ENCODE assay signal across 8 cellular contexts in the genomic region with DNA sequence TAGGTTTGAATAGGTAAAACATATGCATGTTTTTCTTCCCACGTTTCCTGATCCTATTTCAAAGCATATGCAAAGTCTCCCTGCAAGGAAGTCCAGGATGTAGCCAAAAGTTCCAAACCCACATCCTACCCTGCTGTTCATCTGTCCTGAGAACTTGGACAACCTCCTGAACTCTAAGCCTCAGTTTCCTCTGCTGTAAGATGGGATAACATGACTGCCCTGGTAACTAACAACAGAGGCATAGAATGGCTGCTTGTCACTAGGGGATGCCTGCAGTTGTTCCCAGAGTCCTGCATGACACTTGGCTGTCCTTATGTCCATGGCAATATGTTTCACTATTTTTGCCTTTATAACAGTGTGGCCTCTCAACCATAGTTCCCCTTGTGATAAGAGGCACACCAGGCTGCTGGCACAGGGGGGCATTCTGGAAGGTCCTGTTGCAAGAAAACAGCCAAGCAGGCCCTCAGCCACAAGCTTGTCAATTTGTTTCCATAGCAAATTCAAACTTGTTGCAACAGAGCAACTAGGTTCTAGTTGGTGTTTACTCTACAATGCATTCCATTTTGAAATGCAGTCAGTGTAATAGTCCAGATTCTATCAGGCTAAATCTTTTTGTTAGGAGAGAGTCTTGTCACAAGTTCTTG. TPM values are rescaled to one million over a fixed set of nuclear protein-coding genes. Genes with fewer than 3 reads are reported as not detected.
DNase-seq lines count a peak whose midpoint lies in the region; ATAC-seq and TF ChIP-seq lines count a peak whose summit lies in the region.

No MANE protein-coding gene starts in this region.

- H3K4me2 ChIP-seq in GM23248 (ENCODE audit: unreplicated experiment), result peak overlapping the region; percentile 94

- H2AFZ ChIP-seq in GM23248, result peak overlapping the region; percentile 78

- H3K9me3 ChIP-seq in GM23248 (ENCODE audit: low read depth), result no peaks in the 10 kb centered on the region
- H3K9me3 ChIP-seq in RWPE2 (ENCODE audit: severe bottlenecking), result no peaks in the 10 kb centered on the region

- in situ Hi-C loops in GM23248 (cut with MboI), result no loop called here

- peaks cover 33% of the 10 kb centered on the region for H3F3A ChIP-seq in GM23248 (ENCODE audit: insufficient read depth)

- peak; percentile 46 for DNase-seq in GM23248
- DNase-seq in RWPE2 (ENCODE audit: low spot score), result no peak
- peak; percentile 87 for DNase-seq in fibroblast of gingiva (ENCODE audit: low read depth)
- DNase-seq in GOT3 (lab: John Stamatoyannopoulos, UW), result no peak
- no peak for DNase-seq in stimulated activated CD4-positive, alpha-beta T cell treated with anti-CD3 and anti-CD28 coated beads, Interleukin-1b, Interleukin-23, amount 100 ng/mL, for 48 hours
- DNase-seq in activated CD4-positive, CD25-positive, alpha-beta regulatory T cell treated with anti-CD3 and anti-CD28 coated beads, Interleukin-2, amount 50 U/mL, for 72 hours, result no peak

- ATAC-seq in RWPE2 (ENCODE audit: low read depth) (no peak), GM21526 (IDR thresholded peaks at IDR 0.05; ENCODE audit: low FRiP score, unreplicated experiment) (no peak)

- peaks cover 22% of the 10 kb centered on the region for H3K4me1 ChIP-seq in GM23248 (ENCODE audit: insufficient read depth)
- peaks cover 22% of the 10 kb centered on the region for H3K4me1 ChIP-seq in RWPE2 (ENCODE audit: insufficient read depth, poor library complexity, severe bottlenecking)
- peaks cover 33% of the 10 kb centered on the region for H3K4me1 ChIP-seq in rectal smooth muscle tissue (ENCODE audit: control insufficient read depth, insufficient read depth, low read length)

- H3K27ac ChIP-seq in GM23248 (peak overlapping the region; percentile 100), RWPE2 (ENCODE audit: poor library complexity, severe bottlenecking) (peak overlapping the region; percentile 98), rectal smooth muscle tissue (ENCODE audit: low read depth, low read length) (no peak overlapping the region)

- no peaks in the 10 kb centered on the region for H3K27me3 ChIP-seq in GM23248 (replicated peaks; ENCODE audit: insufficient read depth)
- H3K27me3 ChIP-seq in RWPE2 (ENCODE audit: insufficient read depth, poor library complexity, severe bottlenecking), result no peaks in the 10 kb centered on the region
- H3K27me3 ChIP-seq in rectal smooth muscle tissue (ENCODE audit: control insufficient read depth, insufficient read depth, low read length), result no peaks in the 10 kb centered on the region

- no peaks in the 10 kb centered on the region for H3K9me2 ChIP-seq in GM23248 (ENCODE audit: insufficient read depth)

- peak overlapping the region; percentile 78 for H3K4me3 ChIP-seq in GM23248
- peak overlapping the region; percentile 67 for H3K4me3 ChIP-seq in RWPE2 (ENCODE audit: severe bottlenecking)
- H3K4me3 ChIP-seq in rectal smooth muscle tissue (ENCODE audit: low read length), result peak overlapping the region; percentile 85

- peaks cover 76% of the 10 kb centered on the region for H3K79me2 ChIP-seq in GM23248 (ENCODE audit: insufficient read depth)

- H3K36me3 ChIP-seq in GM23248 (ENCODE audit: low read depth), result no peaks in the 10 kb centered on the region
- H3K36me3 ChIP-seq in RWPE2 (ENCODE audit: low read depth), result peaks cover 12% of the 10 kb centered on the region
- no peaks in the 10 kb centered on the region for H3K36me3 ChIP-seq in rectal smooth muscle tissue (ENCODE audit: control insufficient read depth, insufficient read depth, low read length)

- 0 to 8% methylated on average over 1 of the region's 1 CpG for WGBS in GM23248 (ENCODE audit: low coverage in 1 of 2, low lambda C conversion rate in 2 of 2, missing lambda C conversion rate in 2 of 2), 2 experiments

- H3K9ac ChIP-seq in GM23248 (peak overlapping the region; percentile 97), rectal smooth muscle tissue (ENCODE audit: low read length) (no peak overlapping the region)

- H4K20me1 ChIP-seq in GM23248 (ENCODE audit: insufficient read depth), result no peaks in the 10 kb centered on the region

- no peak for TF ChIP-seq CTCF in RWPE2 (IDR thresholded peaks at IDR 0.05; ENCODE audit: poor library complexity, severe bottlenecking)

RNA-seq across cellular contexts. Expression of gene HDGF, which starts 1.5 kb away (rescaled TPM):
- 184 and 185 TPM in 2 replicates for total RNA-seq in GM23248 (2014; rRNA removed; shearing (Covaris generic))
- polyA plus RNA-seq in GM23248 (2016; fragmentation: Nextera tagmentation; extraction: Ambion mirVana), result 95.4 and 131 TPM in 2 replicates

RNA-seq across cellular contexts. Expression of gene MRPL24, which starts 12.1 kb away (rescaled TPM):
- total RNA-seq in GM23248 (2014; rRNA removed; shearing (Covaris generic)), result 49.2 and 55.7 TPM in 2 replicates
- 91.4 and 93.7 TPM in 2 replicates for polyA plus RNA-seq in GM23248 (2016; fragmentation: Nextera tagmentation; extraction: Ambion mirVana)

RNA-seq across cellular contexts. Expression of gene PRCC, which starts 14.4 kb away (rescaled TPM):
- 32.4 and 43.6 TPM in 2 replicates for total RNA-seq in GM23248 (2014; rRNA removed; shearing (Covaris generic))
- 57.0 and 62.4 TPM in 2 replicates for polyA plus RNA-seq in GM23248 (2016; fragmentation: Nextera tagmentation; extraction: Ambion mirVana)

RNA-seq across cellular contexts. Expression of gene ISG20L2, which starts 24.4 kb away (rescaled TPM):
- 10.4 TPM in 2 replicates for total RNA-seq in GM23248 (2014; rRNA removed; shearing (Covaris generic))
- 17.8 and 21.5 TPM in 2 replicates for polyA plus RNA-seq in GM23248 (2016; fragmentation: Nextera tagmentation; extraction: Ambion mirVana)

RNA-seq across cellular contexts. Expression of gene METTL25B, which starts 24.7 kb away (rescaled TPM):
- 4.5 and 5.6 TPM in 2 replicates for total RNA-seq in GM23248 (2014; rRNA removed; shearing (Covaris generic))
- polyA plus RNA-seq in GM23248 (2016; fragmentation: Nextera tagmentation; extraction: Ambion mirVana), result 7.4 and 10.1 TPM in 2 replicates

Comparison
In these comparisons a context has a peak if more than half of its experiments do, and no peak if none do; other contexts are left out.
1. DNase-seq: peak in GM23248 (single experiment) and fibroblast of gingiva (single experiment); none in RWPE2 (single experiment), GOT3 (single experiment), stimulated activated CD4-positive, alpha-beta T cell treated with anti-CD3 and anti-CD28 coated beads, Interleukin-1b, Interleukin-23, amount 100 ng/mL, for 48 hours (single experiment) and activated CD4-positive, CD25-positive, alpha-beta regulatory T cell treated with anti-CD3 and anti-CD28 coated beads, Interleukin-2, amount 50 U/mL, for 72 hours (single experiment).
2. Peak in every context shown above with its lines, with median percentiles within 50 percentile points of each other: H3K4me3 ChIP-seq.